Comparison of ENCODE assay signal across 14 cellular contexts in genomic region chr2:31012384-31012783, GRCh38.
"Had no signal": no experiment of that assay in that cellular context is flagged by ENCODE, and none has a peak within 500 bp of the region (broad histone marks: within the 10 kb centered on the region; RNA-seq: fewer than 3 reads in every experiment).

No MANE protein-coding gene starts in this region.

- H3K9me3 ChIP-seq: ovary had no signal

- DNase-seq: activated naive CD4-positive, alpha-beta T cell; activated naive CD8-positive, alpha-beta T cell treated with anti-CD3 and anti-CD28 coated beads, Interleukin-2, amount 10 ng/mL, durations not matched to agents 7 days and 5 days; activated T-cell treated with anti-CD3 and anti-CD28 coated beads for 4 hours; cortex of kidney; effector CD4-positive, alpha-beta T cell; foreskin melanocyte; midbrain; ovary; stimulated activated CD4-positive, alpha-beta T cell treated with anti-CD3 and anti-CD28 coated beads, Interleukin-12 subunit alpha, Interleukin-12 subunit beta, amount 100 ng/mL, for 4 hours; stimulated activated CD4-positive, alpha-beta T cell treated with anti-CD3 and anti-CD28 coated beads, Interleukin-2, amount 100 ng/mL, for 48 hours had no signal

- H3K4me3 ChIP-seq: ovary had no signal

- H3K4me1 Mint-ChIP-seq: activated naive CD8-positive, alpha-beta T cell treated with anti-CD3 and anti-CD28 coated beads, Interleukin-2, amount 10 ng/mL, durations not matched to agents 7 days and 5 days had no signal

- H3K27ac ChIP-seq: ovary had no signal

- H3K36me3 Mint-ChIP-seq: activated naive CD8-positive, alpha-beta T cell treated with anti-CD3 and anti-CD28 coated beads, Interleukin-2, amount 10 ng/mL, durations not matched to agents 7 days and 5 days; brain; stimulated activated memory B cell treated with anti-CD40 and anti-IgM and Interleukin-4, amounts not matched to agents 10 μg/mL and 1 μg/mL and 100 μg/mL, for 72 hours had no signal

- H3K27me3 Mint-ChIP-seq: stimulated activated memory B cell treated with anti-CD40 and anti-IgM and Interleukin-4, amounts not matched to agents 10 μg/mL and 1 μg/mL and 100 μg/mL, for 72 hours had no signal

- H3K27me3 ChIP-seq: ovary had no signal

- H3K36me3 ChIP-seq: ovary had no signal

- H3K9me3 Mint-ChIP-seq: activated naive CD8-positive, alpha-beta T cell treated with anti-CD3 and anti-CD28 coated beads, Interleukin-2, amount 10 ng/mL, durations not matched to agents 7 days and 5 days; stimulated activated memory B cell treated with anti-CD40 and anti-IgM and Interleukin-4, amounts not matched to agents 10 μg/mL and 1 μg/mL and 100 μg/mL, for 72 hours; T-helper 2 cell treated with Interferon-gamma antibody and Interleukin-4, amounts not matched to agents 5 μg/mL and 100 μg/mL, for 36 hours had no signal

- H3K4me3 Mint-ChIP-seq: activated naive CD8-positive, alpha-beta T cell treated with anti-CD3 and anti-CD28 coated beads, Interleukin-2, amount 10 ng/mL, durations not matched to agents 7 days and 5 days; brain; neural crest cell; stimulated activated memory B cell treated with anti-CD40 and anti-IgM and Interleukin-4, amounts not matched to agents 10 μg/mL and 1 μg/mL and 100 μg/mL, for 72 hours; T-helper 2 cell treated with Interferon-gamma antibody and Interleukin-4, amounts not matched to agents 5 μg/mL and 100 μg/mL, for 36 hours had no signal

- H3K27ac Mint-ChIP-seq: activated naive CD8-positive, alpha-beta T cell treated with anti-CD3 and anti-CD28 coated beads, Interleukin-2, amount 10 ng/mL, durations not matched to agents 7 days and 5 days; stimulated activated memory B cell treated with anti-CD40 and anti-IgM and Interleukin-4, amounts not matched to agents 10 μg/mL and 1 μg/mL and 100 μg/mL, for 72 hours; T-helper 2 cell treated with Interferon-gamma antibody and Interleukin-4, amounts not matched to agents 5 μg/mL and 100 μg/mL, for 36 hours had no signal

- ATAC-seq: stimulated activated memory B cell treated with anti-CD40 and anti-IgM and Interleukin-4, amounts not matched to agents 10 μg/mL and 1 μg/mL and 100 μg/mL, for 72 hours had no signal
